In genomic region chr11:518463-519202, GRCh38 we compare ENCODE assay signal across 8 cellular contexts. TPM values are rescaled to one million over a fixed set of nuclear protein-coding genes. Genes with fewer than 3 reads are reported as not detected.
DNase-seq lines count a peak whose midpoint lies in the region; ATAC-seq, FAIRE-seq and TF ChIP-seq lines count a peak whose summit lies in the region.

No MANE protein-coding gene starts in this region.

- H3K27me3 Mint-ChIP-seq in T-helper 17 cell = no peaks in the 10 kb centered on the region

- peak overlapping the region; percentile 8 for H3K27ac Mint-ChIP-seq in T-helper 17 cell

- H3K4me3 Mint-ChIP-seq in T-helper 17 cell = peak overlapping the region; percentile 76

- H3K9me3 ChIP-seq in A549 = peaks cover 15% of the 10 kb centered on the region
- H3K9me3 ChIP-seq in T-helper 17 cell (ENCODE audit: control insufficient read depth, low read length, poor library complexity, severe bottlenecking) = no peaks in the 10 kb centered on the region

- 6% methylated on average over 33 of the region's 74 CpGs for WGBS in A549 (ENCODE audit: missing lambda C conversion rate)

- no peak for TF ChIP-seq EP300 in A549 (IDR thresholded peaks at IDR 0.05)

- H3K4me1 ChIP-seq in A549 = peaks cover 5% of the 10 kb centered on the region; the same call in 1 of the 3 replicates

- H3K27ac ChIP-seq in A549 = peak overlapping the region; percentile 82 to 94

- in situ Hi-C loops in T47D (cut with HindIII; ENCODE audit: low pct_unique_long_range_greater_than_20kb, low sequenced_read_pairs) = no loop called here

- H3K4me1 Mint-ChIP-seq in T-helper 17 cell = peaks cover 2% of the 10 kb centered on the region

- DNase-seq in A549 (ENCODE audit: low read depth in 1 of 2, low spot score in 1 of 2) = peak; percentile 93 to 97
- peak; percentile 84 to 93 (median 86) for DNase-seq in T-helper 17 cell
- DNase-seq in T47D (ENCODE audit: low read depth in 1 of 2, low spot score in 1 of 2) = peak; percentile 67 to 94
- peak; percentile 81 for DNase-seq in kidney epithelial cell (ENCODE audit: low read depth)
- peak; percentile 83 to 84 for DNase-seq in stimulated activated CD4-positive, alpha-beta T cell treated with anti-CD3 and anti-CD28 coated beads, Interleukin-15, amount 100 ng/mL, for 48 hours (ENCODE audit: low read depth in 2 of 2)
- DNase-seq in NCI-H446 treated with DMSO at 0.1 percent for 48 hours (lab: John Stamatoyannopoulos, UW) = no peak

- CTCF ChIA-PET in A549 (lab: Yijun Ruan, JAX) = interaction anchor here (0.6 to 2.6 kb wide), 48 partner anchors 9 to 267 kb away, joined by 3 to 55 read pairs (median 5); partner anchors contain the start of genes ANO9, HRAS, LMNTD2 and PKP3

- POLR2A ChIA-PET in A549 (lab: Yijun Ruan, JAX) = interaction anchor here (0.6 to 2.0 kb wide), 4 partner anchors 9 to 57 kb away, joined by 3 to 5 read pairs (median 3); partner anchors contain the start of genes PHRF1 and RNH1

- peak; percentile 74 for FAIRE-seq in A549 (lab: Jason Lieb, UNC)

- peak; percentile 52 for TF ChIP-seq POLR2A in A549 (IDR thresholded peaks at IDR 0.05; ENCODE audit: low read length)

- H3K27me3 ChIP-seq in kidney epithelial cell (ENCODE audit: control insufficient read depth, insufficient read depth, low read length) = no peaks in the 10 kb centered on the region

- H3K4me3 ChIP-seq in A549 = peak overlapping the region; percentile 28; the same call in 2 of the 3 replicates
- peak overlapping the region; percentile 18 for H3K4me3 ChIP-seq in kidney epithelial cell (ENCODE audit: low read depth, low read length)

- H3K36me3 Mint-ChIP-seq in T-helper 17 cell (ENCODE audit: low read depth) = no peaks in the 10 kb centered on the region

- TF ChIP-seq RAD21 in A549 (conservative IDR thresholded peaks at IDR 0.05 in 1 of 2, IDR thresholded peaks at IDR 0.05 in 1 of 2) = peak; percentile 68 to 89

- TF ChIP-seq CTCF in A549 (IDR thresholded peaks at IDR 0.05) = peak; percentile 100
- peak; percentile 35 for TF ChIP-seq CTCF in kidney epithelial cell (IDR thresholded peaks at IDR 0.05; ENCODE audit: insufficient read depth, low read length, poor library complexity, severe bottlenecking)

- no peaks in the 10 kb centered on the region for H3K36me3 ChIP-seq in kidney epithelial cell (ENCODE audit: control insufficient read depth, insufficient read depth, low read length)

- H3K4me2 ChIP-seq in A549 = peak overlapping the region; percentile 74

- ATAC-seq in A549 (peak; percentile 99), GM18520 (IDR thresholded peaks at IDR 0.05; ENCODE audit: unreplicated experiment) (peak; percentile 46), HG03280 (IDR thresholded peaks at IDR 0.05; ENCODE audit: unreplicated experiment) (peak; percentile 82), T-helper 17 cell (peak; percentile 96)

TF ChIP-seq in A549, 52 proteins besides CTCF, POLR2A, EP300 and RAD21 (continues in another document):
- no peak for TF ChIP-seq CBX8 (IDR thresholded peaks at IDR 0.05)
- no peak for TF ChIP-seq CEBPB (IDR thresholded peaks at IDR 0.05)
- TF ChIP-seq HOXB5 (CRISPR knock-in tag; IDR thresholded peaks at IDR 0.05) = peak; percentile 91; the same call in 1 of the 2 replicates
- no peak for TF ChIP-seq RCOR1 (IDR thresholded peaks at IDR 0.05; ENCODE audit: low read depth, low read length)
- TF ChIP-seq, protein P1, sequence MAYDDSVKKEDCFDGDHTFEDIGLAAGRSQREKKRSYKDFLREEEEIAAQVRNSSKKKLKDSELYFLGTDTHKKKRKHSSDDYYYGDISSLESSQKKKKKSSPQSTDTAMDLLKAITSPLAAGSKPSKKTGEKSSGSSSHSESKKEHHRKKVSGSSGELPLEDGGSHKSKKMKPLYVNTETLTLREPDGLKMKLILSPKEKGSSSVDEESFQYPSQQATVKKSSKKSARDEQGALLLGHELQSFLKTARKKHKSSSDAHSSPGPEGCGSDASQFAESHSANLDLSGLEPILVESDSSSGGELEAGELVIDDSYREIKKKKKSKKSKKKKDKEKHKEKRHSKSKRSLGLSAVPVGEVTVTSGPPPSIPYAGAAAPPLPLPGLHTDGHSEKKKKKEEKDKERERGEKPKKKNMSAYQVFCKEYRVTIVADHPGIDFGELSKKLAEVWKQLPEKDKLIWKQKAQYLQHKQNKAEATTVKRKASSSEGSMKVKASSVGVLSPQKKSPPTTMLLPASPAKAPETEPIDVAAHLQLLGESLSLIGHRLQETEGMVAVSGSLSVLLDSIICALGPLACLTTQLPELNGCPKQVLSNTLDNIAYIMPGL (CRISPR knock-in tag; IDR thresholded peaks at IDR 0.05; ENCODE audit: borderline replicate concordance) = 0 out of 2 replicates have a peak, but pooled peaks have one; percentile 21
- TF ChIP-seq ZSCAN20 (CRISPR knock-in tag; IDR thresholded peaks at IDR 0.05) = no peak
- TF ChIP-seq FOSB (CRISPR knock-in tag; IDR thresholded peaks at IDR 0.05) = no peak
- peak; percentile 78; the same call in 1 of the 2 replicates for TF ChIP-seq ATOH8 (CRISPR knock-in tag; IDR thresholded peaks at IDR 0.05; ENCODE audit: low read depth)
- no peak for TF ChIP-seq ZFP36 (IDR thresholded peaks at IDR 0.05; ENCODE audit: borderline replicate concordance, partially characterized antibody)
- no peak for TF ChIP-seq ZC3H11A (IDR thresholded peaks at IDR 0.05)
- no peak for TF ChIP-seq CHD4 (IDR thresholded peaks at IDR 0.05; ENCODE audit: borderline replicate concordance)
- peak; percentile 88 for TF ChIP-seq EHF (CRISPR knock-in tag; IDR thresholded peaks at IDR 0.05)
- TF ChIP-seq TP53 (CRISPR knock-in tag; IDR thresholded peaks at IDR 0.05) = peak; percentile 60; the same call in 1 of the 2 replicates
- TF ChIP-seq, protein P2, sequence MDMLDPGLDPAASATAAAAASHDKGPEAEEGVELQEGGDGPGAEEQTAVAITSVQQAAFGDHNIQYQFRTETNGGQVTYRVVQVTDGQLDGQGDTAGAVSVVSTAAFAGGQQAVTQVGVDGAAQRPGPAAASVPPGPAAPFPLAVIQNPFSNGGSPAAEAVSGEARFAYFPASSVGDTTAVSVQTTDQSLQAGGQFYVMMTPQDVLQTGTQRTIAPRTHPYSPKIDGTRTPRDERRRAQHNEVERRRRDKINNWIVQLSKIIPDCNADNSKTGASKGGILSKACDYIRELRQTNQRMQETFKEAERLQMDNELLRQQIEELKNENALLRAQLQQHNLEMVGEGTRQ (IDR thresholded peaks at IDR 0.05) = peak; percentile 92
- TF ChIP-seq JUN (IDR thresholded peaks at IDR 0.05) = peak; percentile 25 to 83; a peak in 2 of 5 replicates
- TF ChIP-seq MAX (IDR thresholded peaks at IDR 0.05) = peak; percentile 96

RNA-seq across cellular contexts. Expression of gene RNH1, which starts 11.6 kb away (rescaled TPM):
- polyA plus RNA-seq in A549 (2011; rRNA removed) (85.8 and 108 TPM in 2 replicates), A549 (2017; fragmentation: RNase III; extraction: RNeasy Plus Mini Kit Qiagen cat#74134 plus additional on column Dnase treatment) (131 to 135 TPM (median 135 TPM) in 3 replicates)
- polyA plus RNA-seq in A549 (2012; cell fraction: cytosol; rRNA removed) = 179 and 244 TPM in 2 replicates
- polyA plus RNA-seq in A549 (2012; cell fraction: nucleus; rRNA removed) = 443 and 610 TPM in 2 replicates
- 52.4 and 83.7 TPM in 2 replicates for polyA minus RNA-seq in A549 (2011; rRNA and poly(A)+ RNA removed)
- total RNA-seq in T-helper 17 cell (100 to 1,000 TPM; 108 to 127 TPM), kidney epithelial cell (229 and 251 TPM in 2 replicates)

RNA-seq across cellular contexts. Expression of gene HRAS, which starts 16.7 kb away (rescaled TPM):
- polyA plus RNA-seq in A549 (2011; rRNA removed) = 56.3 and 63.3 TPM in 2 replicates
- 189 and 255 TPM in 2 replicates for polyA plus RNA-seq in A549 (2012; cell fraction: cytosol; rRNA removed)
- 141 and 185 TPM in 2 replicates for polyA plus RNA-seq in A549 (2012; cell fraction: nucleus; rRNA removed)
- polyA plus RNA-seq in A549 (2017; fragmentation: RNase III; extraction: RNeasy Plus Mini Kit Qiagen cat#74134 plus additional on column Dnase treatment) = 86.9 to 96.3 TPM (median 88.2 TPM) in 3 replicates
- 71.6 and 81.9 TPM in 2 replicates for polyA minus RNA-seq in A549 (2011; rRNA and poly(A)+ RNA removed)
- total RNA-seq in T-helper 17 cell = 10 to 100 TPM; 31.4 TPM
- total RNA-seq in kidney epithelial cell = 83.7 and 96.1 TPM in 2 replicates

RNA-seq across cellular contexts. Expression of gene LRRC56, which starts 18.7 kb away (rescaled TPM):
- polyA plus RNA-seq in A549 (2011; rRNA removed) (0.30 and 0.32 TPM in 2 replicates), A549 (2017; fragmentation: RNase III; extraction: RNeasy Plus Mini Kit Qiagen cat#74134 plus additional on column Dnase treatment) (0.47 to 1.1 TPM (median 1.0 TPM) in 3 replicates)
- 0.29 and 0.49 TPM in 2 replicates for polyA plus RNA-seq in A549 (2012; cell fraction: cytosol; rRNA removed)
- 2.3 and 2.6 TPM in 2 replicates for polyA plus RNA-seq in A549 (2012; cell fraction: nucleus; rRNA removed)
- polyA minus RNA-seq in A549 (2011; rRNA and poly(A)+ RNA removed) = 0.15 and 0.37 TPM in 2 replicates
- total RNA-seq in T-helper 17 cell (1 to 10 TPM; 5.7 to 5.8 TPM), kidney epithelial cell (1.6 and 1.9 TPM in 2 replicates)

RNA-seq across cellular contexts. Expression of gene LMNTD2, which starts 41.9 kb away (rescaled TPM):
- 1.7 and 2.2 TPM in 2 replicates for polyA plus RNA-seq in A549 (2011; rRNA removed)
- polyA plus RNA-seq in A549 (2012; cell fraction: cytosol; rRNA removed) = 3.6 and 5.1 TPM in 2 replicates
- polyA plus RNA-seq in A549 (2012; cell fraction: nucleus; rRNA removed) = 25.7 and 39.4 TPM in 2 replicates
- 2.6 to 4.2 TPM (median 3.5 TPM) in 3 replicates for polyA plus RNA-seq in A549 (2017; fragmentation: RNase III; extraction: RNeasy Plus Mini Kit Qiagen cat#74134 plus additional on column Dnase treatment)
- polyA minus RNA-seq in A549 (2011; rRNA and poly(A)+ RNA removed) = 0.50 and 0.97 TPM in 2 replicates
- total RNA-seq in T-helper 17 cell = 1 to 10 TPM; 3.8 to 6.0 TPM
- 1.9 and 4.7 TPM in 2 replicates for total RNA-seq in kidney epithelial cell

RNA-seq across cellular contexts. Expression of gene RASSF7, which starts 42.1 kb away (rescaled TPM):
- 18.4 and 19.0 TPM in 2 replicates for polyA plus RNA-seq in A549 (2011; rRNA removed)
- 56.3 and 74.7 TPM in 2 replicates for polyA plus RNA-seq in A549 (2012; cell fraction: cytosol; rRNA removed)
- 101 and 152 TPM in 2 replicates for polyA plus RNA-seq in A549 (2012; cell fraction: nucleus; rRNA removed)
- polyA plus RNA-seq in A549 (2017; fragmentation: RNase III; extraction: RNeasy Plus Mini Kit Qiagen cat#74134 plus additional on column Dnase treatment) = 27.7 to 30.7 TPM (median 30.5 TPM) in 3 replicates
- polyA minus RNA-seq in A549 (2011; rRNA and poly(A)+ RNA removed) = 5.6 and 11.8 TPM in 2 replicates
- total RNA-seq in T-helper 17 cell = 10 to 100 TPM; 24.6 to 29.4 TPM
- total RNA-seq in kidney epithelial cell = 72.5 and 91.7 TPM in 2 replicates

Comparison
In these comparisons a context has a peak if more than half of its experiments do, and no peak if none do; other contexts are left out.
1. ATAC-seq: peak in every context shown above with its lines; median percentile 99 in A549; 96 in T-helper 17 cell; 82 in HG03280; 46 in GM18520.